8 cellular contexts compared by ENCODE assay signal in the genomic region with DNA sequence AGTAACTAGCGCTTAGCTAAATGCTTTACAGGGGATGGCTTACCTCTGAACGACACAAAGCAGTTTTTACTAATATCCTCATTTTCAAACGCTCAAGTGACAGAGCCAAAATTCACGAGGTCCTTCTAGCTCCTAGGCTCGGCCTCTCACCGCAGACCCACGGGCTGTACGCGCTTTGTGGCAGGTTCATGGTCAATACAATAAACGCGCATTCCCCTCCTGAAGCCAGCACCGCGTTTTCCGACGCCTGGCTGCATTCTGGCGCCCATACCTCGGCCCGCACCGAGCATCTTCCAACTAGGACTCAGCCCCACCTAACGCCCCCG. TPM values are rescaled to one million over a fixed set of nuclear protein-coding genes. Genes with fewer than 3 reads are reported as not detected.
DNase-seq lines count a peak whose midpoint lies in the region; ATAC-seq, FAIRE-seq and TF ChIP-seq lines count a peak whose summit lies in the region.

No MANE protein-coding gene starts in this region.

- H3K4me1 ChIP-seq in IMR-90 (ENCODE audit: control insufficient read depth, insufficient read depth, low read length): peaks cover 2% of the 10 kb centered on the region; the same call in 1 of the 2 replicates
- peaks cover 3 to 13% of the 10 kb centered on the region in 2 donors for H3K4me1 ChIP-seq in muscle layer of duodenum (ENCODE audit: control insufficient read depth in 1 of 2, insufficient read depth in 2 of 2, low read length in 2 of 2)

- peak overlapping the region; percentile 56 to 88 for H4K8ac ChIP-seq in IMR-90 (ENCODE audit: low read depth in 2 of 2, low read length in 2 of 2)

- H3K23ac ChIP-seq in IMR-90 (ENCODE audit: low read depth, low read length): 0 out of 2 replicates have a peak overlapping the region, but pooled peaks have one; percentile 80

- ATAC-seq in IMR-90 (ENCODE audit: low read depth): no peak

- peak overlapping the region; percentile 78 for H3K14ac ChIP-seq in IMR-90 (replicated peaks; ENCODE audit: low read depth, low read length)

- POLR2A ChIA-PET in IMR-90 (lab: Charles Lee; ENCODE audit: unreplicated experiment): no interaction called here

- no peak for TF ChIP-seq RAD21 in IMR-90 (IDR thresholded peaks at IDR 0.05; ENCODE audit: low read length)

- no peak overlapping the region for H2BK5ac ChIP-seq in IMR-90 (ENCODE audit: low read depth, low read length, poor library complexity, severe bottlenecking)

- H3K36me3 ChIP-seq in GM06990 (ENCODE audit: control insufficient read depth, insufficient read depth, low read length): peaks cover 7% of the 10 kb centered on the region
- H3K36me3 ChIP-seq in IMR-90 (ENCODE audit: control insufficient read depth, insufficient read depth, low read length): peaks cover 17% of the 10 kb centered on the region
- peaks cover 6% of the 10 kb centered on the region for H3K36me3 ChIP-seq in bronchial epithelial cell (ENCODE audit: control insufficient read depth, insufficient read depth, low read length)
- peaks cover 27 to 33% of the 10 kb centered on the region in 2 donors for H3K36me3 ChIP-seq in muscle layer of duodenum (ENCODE audit: control insufficient read depth in 1 of 2, insufficient read depth in 2 of 2, low read length in 2 of 2)

- H3K79me1 ChIP-seq in IMR-90 (ENCODE audit: low read depth in 1 of 2, low read length in 2 of 2): peaks cover 10 to 21% of the 10 kb centered on the region in 2 experiments

- H2AK9ac ChIP-seq in IMR-90 (replicated peaks; ENCODE audit: low read depth, low read length, poor library complexity): peak overlapping the region; percentile 56

- peak overlapping the region; percentile 15; the same call in 1 of the 2 replicates for H2AK5ac ChIP-seq in IMR-90 (ENCODE audit: low read depth, low read length)

- peak overlapping the region; percentile 97 for H2AFZ ChIP-seq in IMR-90 (replicated peaks; ENCODE audit: low read length, poor library complexity)

- peak overlapping the region; percentile 92 for H3K4me3 ChIP-seq in GM06990 (replicated peaks; ENCODE audit: low read depth, low read length)
- H3K4me3 ChIP-seq in IMR-90 (ENCODE audit: insufficient read depth, low read depth, low read length): peak overlapping the region; percentile 94
- H3K4me3 ChIP-seq in bronchial epithelial cell (ENCODE audit: low read depth, low read length): peak overlapping the region; percentile 78
- H3K4me3 ChIP-seq in muscle layer of duodenum (ENCODE audit: low read depth in 1 of 2, low read length in 2 of 2): peak overlapping the region; percentile 91

- TF ChIP-seq CTCF in GM06990 (IDR thresholded peaks at IDR 0.05; ENCODE audit: insufficient read depth, low read length, poor library complexity, severe bottlenecking) (no peak), IMR-90 (conservative IDR thresholded peaks at IDR 0.05; ENCODE audit: low read depth, low read length) (no peak), bronchial epithelial cell (IDR thresholded peaks at IDR 0.05; ENCODE audit: insufficient read depth, low read length, severe bottlenecking) (no peak)

- 0 out of 2 replicates have a peak overlapping the region, but pooled peaks have one; percentile 4 for H4K91ac ChIP-seq in IMR-90 (ENCODE audit: insufficient read depth, low read depth, low read length)

- H3K4me2 ChIP-seq in IMR-90 (ENCODE audit: low read depth, low read length): peak overlapping the region; percentile 96

- H3K56ac ChIP-seq in IMR-90 (ENCODE audit: extremely low read depth, insufficient read depth, low read length): peak overlapping the region; percentile 61; the same call in 1 of the 2 replicates

- H2BK20ac ChIP-seq in IMR-90 (ENCODE audit: low read depth, low read length): no peak overlapping the region

- in situ Hi-C loops in IMR-90 (cut with MboI; ENCODE audit: low sequenced_read_pairs): no loop called here

- H3K4ac ChIP-seq in IMR-90 (ENCODE audit: low read depth, low read length): peak overlapping the region; percentile 51

- 4% methylated on average over 7 of the region's 21 CpGs; no CpG with 5 or more reads in 1 of the 2 experiments for WGBS in IMR-90 (ENCODE audit: extremely low coverage in 2 of 2, insufficient read length in 1 of 2), 2 experiments

- TF ChIP-seq POLR2A in IMR-90 (IDR thresholded peaks at IDR 0.05; ENCODE audit: low read depth, low read length) (no peak), GM12891 (IDR thresholded peaks at IDR 0.05; ENCODE audit: low read depth, low read length) (no peak)

- H3K9me3 ChIP-seq in IMR-90 (ENCODE audit: control insufficient read depth, insufficient read depth, low read length): no peaks in the 10 kb centered on the region
- H3K9me3 ChIP-seq in muscle layer of duodenum (ENCODE audit: control insufficient read depth in 1 of 2, low read length in 2 of 2): no peaks in the 10 kb centered on the region

- CTCF ChIA-PET in IMR-90 (lab: Yijun Ruan, JAX): no interaction called here

- no peak overlapping the region for H2BK15ac ChIP-seq in IMR-90 (ENCODE audit: low read depth, low read length)

- BruUV-seq in IMR-90 (replicated peaks; lab: Mats Ljungman, UMichigan): no TSS peak

- peak overlapping the region; percentile 85 for H3K9ac ChIP-seq in IMR-90 (ENCODE audit: low read depth, low read length)

- intact Hi-C loops in IMR-90 (cut with micrococcal nuclease): loop anchor here (5.0 kb wide), 1 partner anchor 75 kb away; a partner anchor contains a TSS

- no peak overlapping the region for H2BK120ac ChIP-seq in IMR-90 (ENCODE audit: low read depth, low read length)

- no peak overlapping the region for H3K18ac ChIP-seq in IMR-90 (ENCODE audit: low read depth, low read length)

- H3K27me3 ChIP-seq in GM06990 (replicated peaks; ENCODE audit: control insufficient read depth, insufficient read depth, low read length) (no peaks in the 10 kb centered on the region), IMR-90 (ENCODE audit: control insufficient read depth, insufficient read depth, low read length) (no peaks in the 10 kb centered on the region), bronchial epithelial cell (ENCODE audit: control insufficient read depth, insufficient read depth, low read length) (no peaks in the 10 kb centered on the region), muscle layer of duodenum (ENCODE audit: low read depth, low read length) (no peaks in the 10 kb centered on the region)

- H3K9me1 ChIP-seq in IMR-90 (ENCODE audit: insufficient read depth, low read length): no peaks in the 10 kb centered on the region; the same call in 1 of the 2 replicates

- peak overlapping the region; percentile 80 for H3K27ac ChIP-seq in IMR-90 (ENCODE audit: insufficient read depth, low read length)
- peak overlapping the region; percentile 32 for H3K27ac ChIP-seq in muscle layer of duodenum (ENCODE audit: low read length)

- H4K5ac ChIP-seq in IMR-90 (ENCODE audit: low read depth, low read length): peak overlapping the region; percentile 40; the same call in 1 of the 2 replicates

- no peak for FAIRE-seq in bronchial epithelial cell (lab: Jason Lieb, UNC)
- no peak for FAIRE-seq in GM12891 (lab: Jason Lieb, UNC)

- no peak for DNase-seq in GM06990 (ENCODE audit: extremely low read depth, insufficient read length)
- DNase-seq in IMR-90: no peak
- DNase-seq in bronchial epithelial cell (ENCODE audit: low read depth): no peak
- DNase-seq in stimulated activated CD4-positive, alpha-beta T cell treated with anti-CD3 and anti-CD28 coated beads, Interleukin-12 subunit alpha, Interleukin-12 subunit beta, amount 100 ng/mL, for 4 hours: no peak
- DNase-seq in GM12891 (ENCODE audit: insufficient read length, low spot score): no peak
- no peak for DNase-seq in SHP77 treated with DMSO at 0.1 percent for 48 hours (lab: John Stamatoyannopoulos, UW)
- DNase-seq in dedifferentiated amniotic fluid mesenchymal stem cell (ENCODE audit: extremely low spot score): no peak

- no peaks in the 10 kb centered on the region for H4K20me1 ChIP-seq in IMR-90 (ENCODE audit: insufficient read depth, low read length)

- dilution Hi-C loops in IMR-90 (cut with HindIII; ENCODE audit: low sequenced_read_pairs, unreplicated experiment): no loop called here

TF ChIP-seq in IMR-90, 13 proteins besides CTCF, POLR2A, EP300 and RAD21 (continues in another document):
- no peak for TF ChIP-seq BHLHE40 (IDR thresholded peaks at IDR 0.05; ENCODE audit: low read depth, low read length)
- TF ChIP-seq FOS (IDR thresholded peaks at IDR 0.05; ENCODE audit: low read depth, low read length): no peak
- TF ChIP-seq NFE2L2 (IDR thresholded peaks at IDR 0.05; ENCODE audit: low read depth, low read length): no peak
- TF ChIP-seq, protein P1, sequence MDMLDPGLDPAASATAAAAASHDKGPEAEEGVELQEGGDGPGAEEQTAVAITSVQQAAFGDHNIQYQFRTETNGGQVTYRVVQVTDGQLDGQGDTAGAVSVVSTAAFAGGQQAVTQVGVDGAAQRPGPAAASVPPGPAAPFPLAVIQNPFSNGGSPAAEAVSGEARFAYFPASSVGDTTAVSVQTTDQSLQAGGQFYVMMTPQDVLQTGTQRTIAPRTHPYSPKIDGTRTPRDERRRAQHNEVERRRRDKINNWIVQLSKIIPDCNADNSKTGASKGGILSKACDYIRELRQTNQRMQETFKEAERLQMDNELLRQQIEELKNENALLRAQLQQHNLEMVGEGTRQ (IDR thresholded peaks at IDR 0.05; ENCODE audit: low read depth, low read length): no peak
- no peak for TF ChIP-seq CHD1 (IDR thresholded peaks at IDR 0.05; ENCODE audit: low read depth, low read length)
- no peak for TF ChIP-seq CEBPB (IDR thresholded peaks at IDR 0.05; ENCODE audit: low read depth, low read length)

TF ChIP-seq in GM12891, 5 proteins besides CTCF, POLR2A, EP300 and RAD21:
- no peak for TF ChIP-seq SPI1 (IDR thresholded peaks at IDR 0.05; ENCODE audit: low read depth, low read length)
- no peak for TF ChIP-seq TAF1 (IDR thresholded peaks at IDR 0.05; ENCODE audit: low read depth, low read length)
- no peak for TF ChIP-seq POU2F2 (IDR thresholded peaks at IDR 0.05; ENCODE audit: low read depth, low read length)
- TF ChIP-seq PAX5 (IDR thresholded peaks at IDR 0.05; ENCODE audit: insufficient read depth, low read length, severe bottlenecking): no peak
- TF ChIP-seq POLR2AphosphoS5 (IDR thresholded peaks at IDR 0.05; ENCODE audit: low read depth, low read length): no peak

RNA-seq across cellular contexts. Expression of a gene that starts 0.4 kb away (rescaled TPM):
- total RNA-seq in IMR-90 (2012; rRNA removed): 19.2 and 25.5 TPM in 2 replicates
- polyA plus RNA-seq in IMR-90 (2012; rRNA removed): 2.6 and 3.0 TPM in 2 replicates
- 1.1 and 1.6 TPM in 2 replicates for polyA plus RNA-seq in IMR-90 (2012; cell fraction: cytosol; rRNA removed)
- polyA plus RNA-seq in IMR-90 (2012; cell fraction: nucleus; rRNA removed; ENCODE audit: low replicate concordance): 1.9 and 5.3 TPM in 2 replicates
- 5.5 and 6.9 TPM in 2 replicates for total RNA-seq in bronchial epithelial cell
- polyA plus RNA-seq in GM12891 (2012; ENCODE audit: low read depth, missing spikeins): 3.3 TPM
